In the genomic region with DNA sequence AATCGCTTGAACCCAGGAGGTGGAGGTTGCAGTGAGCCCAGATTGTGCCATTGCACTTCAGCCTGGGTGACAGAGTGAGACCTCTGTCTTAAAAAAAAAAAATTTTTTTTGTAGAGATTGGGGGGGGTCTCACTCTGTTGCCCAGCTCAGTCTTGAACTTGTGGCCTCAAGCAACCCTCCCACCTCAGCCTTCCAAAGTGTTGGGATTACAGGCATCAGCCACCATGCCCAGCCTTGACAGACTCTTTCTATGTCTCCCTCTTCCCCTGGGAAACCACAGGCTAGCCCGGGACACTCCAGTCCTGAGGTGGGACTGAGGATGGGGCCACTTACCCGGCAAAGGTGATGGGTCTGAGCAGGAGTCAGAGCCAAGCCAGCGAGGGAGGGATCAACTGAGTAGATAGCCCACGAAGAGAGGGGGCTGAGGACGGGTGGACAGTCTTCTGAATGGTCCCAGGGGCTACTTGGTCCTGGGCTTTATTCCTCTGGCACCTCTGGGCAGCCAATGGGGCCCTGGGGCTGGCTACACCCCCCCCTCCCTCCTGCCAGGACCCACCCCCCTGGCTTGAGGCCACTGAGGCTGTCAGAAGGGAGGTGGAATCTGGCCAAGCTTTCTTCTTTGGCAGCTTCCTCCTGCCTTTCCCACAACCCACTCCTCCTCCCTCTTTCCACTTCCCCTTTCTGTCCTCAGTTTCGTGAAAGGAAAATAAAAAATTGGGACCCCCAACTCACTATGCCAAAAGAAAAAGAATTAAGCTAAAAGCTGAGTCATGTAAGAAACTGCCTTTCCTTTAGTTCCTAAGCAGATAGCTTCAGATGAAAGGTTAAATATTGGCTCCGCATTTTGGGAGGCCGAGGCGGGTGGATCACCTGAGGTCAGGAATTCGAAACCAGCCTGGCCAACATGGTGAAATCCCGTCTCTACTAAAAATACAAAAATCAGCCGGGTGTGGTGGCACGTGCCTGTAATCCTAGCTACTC, we compare ENCODE assay signal across 9 cellular contexts. TPM values are rescaled to one million over a fixed set of nuclear protein-coding genes. Genes with fewer than 3 reads are reported as not detected.
A peak's percentile ranks its signal among the peaks of the same experiment; 100 is the strongest.
DNase-seq lines count a peak whose midpoint lies in the region; TF ChIP-seq lines count a peak whose summit lies in the region.
"Had no signal": no experiment of that assay in that cellular context is flagged by ENCODE, and none has a peak within 500 bp of the region (broad histone marks: within the 10 kb centered on the region; RNA-seq: fewer than 3 reads in every experiment).

A gene with protein sequence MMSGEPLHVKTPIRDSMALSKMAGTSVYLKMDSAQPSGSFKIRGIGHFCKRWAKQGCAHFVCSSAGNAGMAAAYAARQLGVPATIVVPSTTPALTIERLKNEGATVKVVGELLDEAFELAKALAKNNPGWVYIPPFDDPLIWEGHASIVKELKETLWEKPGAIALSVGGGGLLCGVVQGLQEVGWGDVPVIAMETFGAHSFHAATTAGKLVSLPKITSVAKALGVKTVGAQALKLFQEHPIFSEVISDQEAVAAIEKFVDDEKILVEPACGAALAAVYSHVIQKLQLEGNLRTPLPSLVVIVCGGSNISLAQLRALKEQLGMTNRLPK (minus strand): TSS at position 453 of the 981 bp plus-strand sequence. CDS start 4,179 bp downstream, outside the sequence.

- intact Hi-C loops in breast epithelium (cut with DNase I; ENCODE audit: low total_unique reads): no loop called here

- peak within 1 kb of the TSS; percentile 71 to 80 for H3K9ac ChIP-seq in liver (ENCODE audit: low read depth in 1 of 2, low read length in 2 of 2)

- H3K27ac ChIP-seq in breast epithelium: no peak within 1 kb of the TSS
- peak within 1 kb of the TSS; percentile 57 to 86 for H3K27ac ChIP-seq in liver (ENCODE audit: low read depth in 1 of 2, low read length in 2 of 2)

- DNase-seq in AG10803 (ENCODE audit: low read depth) (peak; percentile 13), NCI-H2029 treated with DMSO at 0.1 percent for 48 hours (lab: John Stamatoyannopoulos, UW) (peak; percentile 50), breast epithelium (ENCODE audit: low spot score in 2 of 2) (no peak), NCI-H187 treated with DMSO at 0.1 percent for 48 hours (lab: John Stamatoyannopoulos, UW) (no peak), HCEC 1CT (no peak), NCI-H1930 (lab: John Stamatoyannopoulos, UW) (no peak)
- DNase-seq in stimulated activated CD8-positive, alpha-beta memory T cell treated with anti-CD3 and anti-CD28 coated beads, Interleukin-4, amount 100 ng/mL, for 48 hours: no peak
- DNase-seq: activated CD4-positive, alpha-beta T cell treated with anti-CD3 and anti-CD28 coated beads, Interleukin-2, amount 10 ng/mL, durations not matched to agents 24 days and 14 days had no signal

- no peak for TF ChIP-seq POLR2A in breast epithelium (IDR thresholded peaks at IDR 0.05)

- 14% methylated on average over 14 of the region's 14 CpGs for WGBS in liver

- H3K36me3 ChIP-seq in breast epithelium: no peaks in the 10 kb centered on the region
- H3K36me3 ChIP-seq in liver (ENCODE audit: control insufficient read depth in 4 of 4, insufficient read depth in 3 of 4, low read depth in 1 of 4, low read length in 3 of 4): peaks cover 0 to 13% (median 10%) of the 10 kb centered on the region in 4 donors

- no peaks in the 10 kb centered on the region for H3K4me1 ChIP-seq in breast epithelium
- H3K4me1 ChIP-seq in liver (ENCODE audit: control insufficient read depth in 4 of 4, insufficient read depth in 4 of 4, low read length in 3 of 4): peaks cover 8 to 26% (median 19%) of the 10 kb centered on the region in 4 donors

- no peak for TF ChIP-seq CTCF in AG10803 (conservative IDR thresholded peaks at IDR 0.05; ENCODE audit: low read length)
- TF ChIP-seq CTCF in breast epithelium (IDR thresholded peaks at IDR 0.05): no peak
- TF ChIP-seq CTCF in liver (IDR thresholded peaks at IDR 0.05; ENCODE audit: low read depth, low read length, missing input control): no peak

- H3K27me3 ChIP-seq in breast epithelium (peaks cover 0 to 10% of the 10 kb centered on the region in 2 donors), liver (ENCODE audit: control insufficient read depth in 4 of 4, insufficient read depth in 4 of 4, low read length in 3 of 4) (no peaks in the 10 kb centered on the region)

- peak in 1 of 2 donors; percentile 18 for TF ChIP-seq RAD21 in liver (IDR thresholded peaks at IDR 0.05)

- H3K9me3 ChIP-seq in breast epithelium (no peaks in the 10 kb centered on the region), liver (ENCODE audit: control insufficient read depth in 4 of 4, low read length in 3 of 4) (no peaks in the 10 kb centered on the region)

- H3K4me3 ChIP-seq in AG10803 (ENCODE audit: low read length) (no peak within 1 kb of the TSS), breast epithelium (peak within 1 kb of the TSS in 2 of 3 donors; percentile 12 to 30), liver (ENCODE audit: low read depth in 1 of 3, low read length in 3 of 3) (peak within 1 kb of the TSS; percentile 55 to 96 (median 74))

TF ChIP-seq in liver, 16 proteins besides CTCF, POLR2A, EP300 and RAD21:
- TF ChIP-seq, protein P1, sequence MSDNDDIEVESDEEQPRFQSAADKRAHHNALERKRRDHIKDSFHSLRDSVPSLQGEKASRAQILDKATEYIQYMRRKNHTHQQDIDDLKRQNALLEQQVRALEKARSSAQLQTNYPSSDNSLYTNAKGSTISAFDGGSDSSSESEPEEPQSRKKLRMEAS (IDR thresholded peaks at IDR 0.05): no peak
- TF ChIP-seq NR2F2 (IDR thresholded peaks at IDR 0.05) (no peak), FOXA1 (IDR thresholded peaks at IDR 0.05) (peak; percentile 6), JUND (IDR thresholded peaks at IDR 0.05) (peak; percentile 10 to 26), EGR1 (IDR thresholded peaks at IDR 0.05; ENCODE audit: low read depth in 2 of 2) (peak; percentile 35 to 69), YY1 (IDR thresholded peaks at IDR 0.05) (peak; percentile 62), GABPA (IDR thresholded peaks at IDR 0.05 in 1 of 2, conservative IDR thresholded peaks at IDR 0.05 in 1 of 2) (peak in 1 of 2 donors; percentile 48), HNF4G (IDR thresholded peaks at IDR 0.05) (no peak), HNF4A (conservative IDR thresholded peaks at IDR 0.05) (peak; percentile 5 to 49), TAF1 (conservative IDR thresholded peaks at IDR 0.05) (peak; percentile 92), FOXA2 (IDR thresholded peaks at IDR 0.05) (no peak), SP1 (IDR thresholded peaks at IDR 0.05) (peak; percentile 71), RXRA (IDR thresholded peaks at IDR 0.05) (peak; percentile 86 to 90)
- TF ChIP-seq, protein P2, sequence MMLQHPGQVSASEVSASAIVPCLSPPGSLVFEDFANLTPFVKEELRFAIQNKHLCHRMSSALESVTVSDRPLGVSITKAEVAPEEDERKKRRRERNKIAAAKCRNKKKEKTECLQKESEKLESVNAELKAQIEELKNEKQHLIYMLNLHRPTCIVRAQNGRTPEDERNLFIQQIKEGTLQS (IDR thresholded peaks at IDR 0.05): no peak
- TF ChIP-seq, protein P3, sequence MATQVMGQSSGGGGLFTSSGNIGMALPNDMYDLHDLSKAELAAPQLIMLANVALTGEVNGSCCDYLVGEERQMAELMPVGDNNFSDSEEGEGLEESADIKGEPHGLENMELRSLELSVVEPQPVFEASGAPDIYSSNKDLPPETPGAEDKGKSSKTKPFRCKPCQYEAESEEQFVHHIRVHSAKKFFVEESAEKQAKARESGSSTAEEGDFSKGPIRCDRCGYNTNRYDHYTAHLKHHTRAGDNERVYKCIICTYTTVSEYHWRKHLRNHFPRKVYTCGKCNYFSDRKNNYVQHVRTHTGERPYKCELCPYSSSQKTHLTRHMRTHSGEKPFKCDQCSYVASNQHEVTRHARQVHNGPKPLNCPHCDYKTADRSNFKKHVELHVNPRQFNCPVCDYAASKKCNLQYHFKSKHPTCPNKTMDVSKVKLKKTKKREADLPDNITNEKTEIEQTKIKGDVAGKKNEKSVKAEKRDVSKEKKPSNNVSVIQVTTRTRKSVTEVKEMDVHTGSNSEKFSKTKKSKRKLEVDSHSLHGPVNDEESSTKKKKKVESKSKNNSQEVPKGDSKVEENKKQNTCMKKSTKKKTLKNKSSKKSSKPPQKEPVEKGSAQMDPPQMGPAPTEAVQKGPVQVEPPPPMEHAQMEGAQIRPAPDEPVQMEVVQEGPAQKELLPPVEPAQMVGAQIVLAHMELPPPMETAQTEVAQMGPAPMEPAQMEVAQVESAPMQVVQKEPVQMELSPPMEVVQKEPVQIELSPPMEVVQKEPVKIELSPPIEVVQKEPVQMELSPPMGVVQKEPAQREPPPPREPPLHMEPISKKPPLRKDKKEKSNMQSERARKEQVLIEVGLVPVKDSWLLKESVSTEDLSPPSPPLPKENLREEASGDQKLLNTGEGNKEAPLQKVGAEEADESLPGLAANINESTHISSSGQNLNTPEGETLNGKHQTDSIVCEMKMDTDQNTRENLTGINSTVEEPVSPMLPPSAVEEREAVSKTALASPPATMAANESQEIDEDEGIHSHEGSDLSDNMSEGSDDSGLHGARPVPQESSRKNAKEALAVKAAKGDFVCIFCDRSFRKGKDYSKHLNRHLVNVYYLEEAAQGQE (IDR thresholded peaks at IDR 0.05): peak; percentile 89
- TF ChIP-seq, protein P4, sequence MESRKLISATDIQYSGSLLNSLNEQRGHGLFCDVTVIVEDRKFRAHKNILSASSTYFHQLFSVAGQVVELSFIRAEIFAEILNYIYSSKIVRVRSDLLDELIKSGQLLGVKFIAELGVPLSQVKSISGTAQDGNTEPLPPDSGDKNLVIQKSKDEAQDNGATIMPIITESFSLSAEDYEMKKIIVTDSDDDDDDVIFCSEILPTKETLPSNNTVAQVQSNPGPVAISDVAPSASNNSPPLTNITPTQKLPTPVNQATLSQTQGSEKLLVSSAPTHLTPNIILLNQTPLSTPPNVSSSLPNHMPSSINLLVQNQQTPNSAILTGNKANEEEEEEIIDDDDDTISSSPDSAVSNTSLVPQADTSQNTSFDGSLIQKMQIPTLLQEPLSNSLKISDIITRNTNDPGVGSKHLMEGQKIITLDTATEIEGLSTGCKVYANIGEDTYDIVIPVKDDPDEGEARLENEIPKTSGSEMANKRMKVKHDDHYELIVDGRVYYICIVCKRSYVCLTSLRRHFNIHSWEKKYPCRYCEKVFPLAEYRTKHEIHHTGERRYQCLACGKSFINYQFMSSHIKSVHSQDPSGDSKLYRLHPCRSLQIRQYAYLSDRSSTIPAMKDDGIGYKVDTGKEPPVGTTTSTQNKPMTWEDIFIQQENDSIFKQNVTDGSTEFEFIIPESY (IDR thresholded peaks at IDR 0.05): peak; percentile 49

RNA-seq across cellular contexts. Expression of the gene that starts here (rescaled TPM):
- total RNA-seq in breast epithelium (10 to 100 TPM in 1 of 3 donors, under 1 TPM in 2; 0.66 to 12.0 (median 0.80) TPM), liver (10 to 100 TPM in 1 of 2 donors, under 1 TPM in 1; 0.65 to 70.4 TPM)
- polyA plus RNA-seq in liver: 100 to 1,000 TPM in 1 of 2 donors, 10 to 100 TPM in 1; 85.3 to 433 TPM
- total RNA-seq: activated CD4-positive, alpha-beta T cell treated with anti-CD3 and anti-CD28 coated beads, Interleukin-2, amount 10 ng/mL, durations not matched to agents 24 days and 14 days had no signal

Comparison
In these comparisons a context has a peak if more than half of its experiments do, and no peak if none do; other contexts are left out.
1. DNase-seq: peak in AG10803 (single experiment) and NCI-H2029 treated with DMSO at 0.1 percent for 48 hours (single experiment); none in breast epithelium (0 of 2), NCI-H187 treated with DMSO at 0.1 percent for 48 hours (single experiment), HCEC 1CT (single experiment), stimulated activated CD8-positive, alpha-beta memory T cell treated with anti-CD3 and anti-CD28 coated beads, Interleukin-4, amount 100 ng/mL, for 48 hours (single experiment) and NCI-H1930 (0 of 2).
2. H3K27ac ChIP-seq: peak in liver (2 of 2); none in breast epithelium (0 of 2).